ENCODE assay signal across 23 cellular contexts in the genomic region with DNA sequence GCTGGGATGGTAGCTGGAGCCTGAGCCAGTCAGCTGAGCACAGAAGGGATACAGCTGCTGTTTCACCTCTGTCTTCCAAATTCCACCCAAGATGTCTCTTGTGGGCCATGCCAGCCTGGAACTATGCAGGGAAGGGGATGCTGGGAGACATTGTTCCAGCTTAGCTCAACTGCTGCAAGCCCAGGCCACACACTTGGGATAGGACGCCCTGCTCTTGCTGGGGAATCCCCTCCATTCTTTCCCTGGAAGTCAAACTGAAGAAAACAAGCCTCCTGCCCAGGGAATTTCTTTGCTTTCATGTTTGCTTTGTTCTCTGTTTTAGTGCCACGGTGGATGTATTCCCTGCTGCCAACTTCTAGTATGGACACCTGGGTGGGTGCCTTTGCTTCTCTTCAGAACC.
"Had no signal": no experiment of that assay in that cellular context is flagged by ENCODE, and none has a peak within 500 bp of the region (broad histone marks: within the 10 kb centered on the region; RNA-seq: fewer than 3 reads in every experiment).

No MANE protein-coding gene starts in this region.

- H3K27me3 ChIP-seq: adrenal gland, right atrium auricular region had no signal

- H3K4me1 ChIP-seq: adrenal gland, tibial artery had no signal

- H3K9me3 ChIP-seq: adrenal gland, left lung, mucosa of descending colon, neutrophil, right atrium auricular region, tibial artery had no signal

- DNase-seq: activated B cell treated with CpG ODN at 0.5 μM for 24 hours; activated CD4-positive, alpha-beta T cell treated with anti-CD3 and anti-CD28 coated beads, Interleukin-2, amount 10 ng/mL, durations not matched to agents 24 days and 14 days; activated CD8-positive, alpha-beta memory T cell treated with anti-CD3 and anti-CD28 coated beads, Interleukin-2, amount 50 U/mL, for 4 hours; activated CD8-positive, alpha-beta T cell treated with anti-CD3 and anti-CD28 coated beads, Interleukin-2, amount 10 ng/mL, durations not matched to agents 7 days and 5 days; activated effector memory CD4-positive, alpha-beta T cell treated with anti-CD3 and anti-CD28 coated beads, Interleukin-2, amount 50 U/mL, for 16 hours; activated T-cell treated with anti-CD3 and anti-CD28 coated beads, Interleukin-2, amount 50 U/mL, for 48 hours; adrenal gland; central memory CD4-positive, alpha-beta T cell; effector CD4-positive, alpha-beta T cell; islet precursor cell; left lung; mucosa of descending colon; natural killer cell; posterior cingulate gyrus; stimulated activated CD4-positive, alpha-beta T cell treated with anti-CD3 and anti-CD28 coated beads, Interleukin-15, amount 100 ng/mL, for 24 hours; stimulated activated CD4-positive, alpha-beta T cell treated with anti-CD3 and anti-CD28 coated beads, Interleukin-4, amount 100 ng/mL, for 1 hour; stimulated activated naive B cell treated with anti-CD40 and anti-IgM and Interleukin-4, amounts not matched to agents 10 μg/mL and 1 μg/mL and 100 μg/mL, for 72 hours; SW 1271; tibial artery had no signal

- H3K27ac ChIP-seq: adrenal gland, coronary artery, left lung, neutrophil, right atrium auricular region, skin epidermis, tibial artery had no signal

- H3K36me3 ChIP-seq: adrenal gland, left lung, neutrophil, right atrium auricular region, tibial artery had no signal

- ATAC-seq: activated CD8-positive, alpha-beta T cell treated with anti-CD3 and anti-CD28 coated beads, Interleukin-2, amount 10 ng/mL, durations not matched to agents 7 days and 5 days; left lung; mucosa of descending colon; natural killer cell; stimulated activated naive B cell treated with anti-CD40 and anti-IgM and Interleukin-4, amounts not matched to agents 10 μg/mL and 1 μg/mL and 100 μg/mL, for 72 hours had no signal

- H3K4me3 ChIP-seq: adrenal gland, coronary artery, left lung, mucosa of descending colon, right atrium auricular region, skin epidermis, tibial artery had no signal
